8 cellular contexts compared by ENCODE assay signal in the genomic region with DNA sequence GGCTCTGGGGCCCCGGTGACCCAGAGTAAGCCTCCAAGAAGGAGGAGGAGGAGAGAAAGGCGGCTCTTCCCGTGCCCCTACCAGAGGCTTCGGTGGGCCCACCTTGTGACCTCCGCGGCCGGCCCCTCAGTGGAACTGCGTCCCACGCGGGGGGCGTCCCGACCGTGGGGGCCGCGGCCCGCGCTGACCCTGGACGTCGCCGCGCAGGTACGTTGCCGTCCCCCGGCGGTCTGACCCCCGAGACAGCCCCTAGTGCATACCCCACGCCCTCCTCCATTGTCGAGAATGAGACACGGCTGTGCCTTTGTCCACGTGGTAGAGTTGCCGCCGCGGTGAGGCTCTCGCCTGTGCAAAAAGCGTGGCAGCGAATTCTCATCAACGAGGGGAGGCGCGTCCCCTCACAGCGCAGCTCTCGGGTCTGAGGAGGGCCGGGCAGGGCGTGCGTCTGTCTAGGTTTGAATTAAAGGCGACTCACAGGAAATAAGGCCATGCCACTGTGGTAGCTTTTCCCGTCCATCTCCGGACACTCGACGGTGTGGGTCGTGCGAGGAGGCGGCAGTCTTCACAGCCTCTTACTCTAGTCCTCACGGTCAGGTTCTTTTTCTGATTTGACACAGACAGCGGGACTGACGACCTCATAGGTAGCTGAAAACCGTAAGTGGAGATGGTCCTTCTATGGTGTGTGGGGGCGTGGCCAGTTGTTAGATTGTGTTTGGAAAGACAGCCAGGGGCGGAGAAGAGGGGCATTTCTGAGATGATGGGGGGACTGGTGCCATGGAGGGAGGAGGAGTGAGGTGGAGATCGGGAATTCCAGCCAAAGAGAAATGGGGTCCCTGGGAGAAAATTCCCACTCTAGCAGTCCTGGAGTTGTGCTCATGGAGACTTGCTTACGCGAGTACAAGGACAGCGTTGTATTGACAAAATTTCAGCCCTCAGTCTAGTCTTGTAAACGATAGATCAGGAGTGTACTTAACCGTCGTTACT. TPM values are rescaled to one million over a fixed set of nuclear protein-coding genes. Genes with fewer than 3 reads are reported as not detected.
DNase-seq lines count a peak whose midpoint lies in the region; ATAC-seq and TF ChIP-seq lines count a peak whose summit lies in the region.

No MANE protein-coding gene starts in this region.

- intact Hi-C loops in HCT116 (cut with micrococcal nuclease) (loop anchor here (1.0 to 10.0 kb wide), 3 partner anchors 7 to 256 kb away; no protein-coding TSS in a partner anchor), mammary epithelial cell (cut with micrococcal nuclease) (loop anchor here (1.0 to 10.0 kb wide), 4 partner anchors 11 to 956 kb away; a partner anchor contains a TSS)

- 2% methylated on average over 45 of the region's 65 CpGs for WGBS in mammary epithelial cell (ENCODE audit: low coverage, missing lambda C conversion rate)

- TF ChIP-seq RAD21 in HCT116 (IDR thresholded peaks at IDR 0.05; ENCODE audit: low read depth) = no peak

- ATAC-seq in HCT116 = peak; percentile 12

- H3K9me3 ChIP-seq in HCT116 (ENCODE audit: control insufficient read depth in 1 of 2, insufficient read depth in 1 of 2, low read depth in 1 of 2, low read length in 2 of 2) (no peaks in the 10 kb centered on the region), mammary epithelial cell (replicated peaks; ENCODE audit: insufficient read depth, low read length) (no peaks in the 10 kb centered on the region)

- DNase-seq in HCT116 (ENCODE audit: low read depth, low spot score) (peak; percentile 47), MV-4-11 (lab: John Stamatoyannopoulos, UW) (peak; percentile 18), mammary epithelial cell (peak; percentile 67), kidney tubule cell (ENCODE audit: low spot score) (peak; percentile 58), NCI-H187 treated with DMSO at 0.1 percent for 48 hours (lab: John Stamatoyannopoulos, UW) (no peak)
- peak; percentile 68 to 69 for DNase-seq in stimulated activated CD4-positive, alpha-beta T cell treated with anti-CD3 and anti-CD28 coated beads, Interleukin-2, amount 100 ng/mL, for 24 hours

- H3K4me1 ChIP-seq in HCT116 (ENCODE audit: control insufficient read depth in 1 of 2, insufficient read depth in 2 of 2, low read length in 2 of 2) (peaks cover 15 to 25% of the 10 kb centered on the region in 2 experiments), mammary epithelial cell (ENCODE audit: insufficient read depth, low read length) (peaks cover 13% of the 10 kb centered on the region)

- dilution Hi-C loops in mammary epithelial cell (cut with HindIII; ENCODE audit: low sequenced_read_pairs) = no loop called here

- no peak for TF ChIP-seq POLR2A in HCT116 (IDR thresholded peaks at IDR 0.05; ENCODE audit: borderline replicate concordance, extremely low read depth, insufficient read depth, insufficient read length)

- H3K36me3 ChIP-seq in HCT116 (ENCODE audit: control insufficient read depth in 1 of 2, insufficient read depth in 2 of 2, low read length in 2 of 2) = peaks cover 7 to 25% of the 10 kb centered on the region in 2 experiments; a peak in 2 of 4 replicates
- peaks cover 9% of the 10 kb centered on the region for H3K36me3 ChIP-seq in mammary epithelial cell (ENCODE audit: insufficient read depth, low read length)

- H3K27ac ChIP-seq in HCT116 (ENCODE audit: low read depth, low read length) (peak overlapping the region; percentile 99), VCaP (peak overlapping the region; percentile 96), mammary epithelial cell (ENCODE audit: insufficient read depth, low read depth, low read length) (peak overlapping the region; percentile 81)

- no TSS peak for BruUV-seq in HCT116 (replicated peaks; lab: Mats Ljungman, UMichigan)
- no TSS peak for BruUV-seq in mammary epithelial cell (replicated peaks; lab: Mats Ljungman, UMichigan)

- peaks cover 6% of the 10 kb centered on the region; the same call in 1 of the 2 replicates for H4K20me1 ChIP-seq in HCT116 (ENCODE audit: insufficient read depth)
- no peaks in the 10 kb centered on the region for H4K20me1 ChIP-seq in mammary epithelial cell (ENCODE audit: insufficient read depth, low read length)

- H3K27me3 ChIP-seq in HCT116 (ENCODE audit: insufficient read depth, low read length) (no peaks in the 10 kb centered on the region), mammary epithelial cell (ENCODE audit: insufficient read depth, low read length) (no peaks in the 10 kb centered on the region)

- in situ Hi-C loops in mammary epithelial cell (cut with MboI; ENCODE audit: low sequenced_read_pairs in 2 of 2) = no loop called here

- peak overlapping the region; percentile 82 for H3K4me3 ChIP-seq in GM12875 (ENCODE audit: low read depth, low read length)
- peak overlapping the region; percentile 92 to 99 for H3K4me3 ChIP-seq in HCT116 (replicated peaks in 1 of 2; ENCODE audit: low read depth in 1 of 2, low read length in 2 of 2)
- peak overlapping the region; percentile 74 to 89 (median 78) for H3K4me3 ChIP-seq in mammary epithelial cell (replicated peaks in 1 of 3; ENCODE audit: insufficient read depth in 1 of 3, low read depth in 2 of 3, low read length in 3 of 3)

- TF ChIP-seq CTCF in GM12875 (IDR thresholded peaks at IDR 0.05; ENCODE audit: borderline replicate concordance, insufficient read depth, low read depth, low read length) (no peak), HCT116 (IDR thresholded peaks at IDR 0.05 in 2 of 3, conservative IDR thresholded peaks at IDR 0.05 in 1 of 3; ENCODE audit: borderline replicate concordance in 1 of 3, insufficient read depth in 1 of 3, low read depth in 2 of 3, low read length in 2 of 3) (no peak), VCaP (conservative IDR thresholded peaks at IDR 0.05) (no peak), mammary epithelial cell (conservative IDR thresholded peaks at IDR 0.05 in 1 of 2, IDR thresholded peaks at IDR 0.05 in 1 of 2; ENCODE audit: extremely low read depth in 1 of 2, insufficient read depth in 1 of 2, low read depth in 1 of 2, low read length in 2 of 2) (no peak)

- CTCF ChIA-PET in HCT116 (lab: Charles Lee) (interaction anchor here (1.3 to 3.0 kb wide), 4 partner anchors 11 to 660 kb away, joined by 3 to 25 read pairs (median 8); no protein-coding TSS in a partner anchor), mammary epithelial cell (lab: Charles Lee; ENCODE audit: low non-redundant PET) (interaction anchor here (0.5 to 1.5 kb wide), 3 partner anchors 10 to 150 kb away, joined by 3 to 10 read pairs (median 4); no protein-coding TSS in a partner anchor)

- peaks cover 56% of the 10 kb centered on the region for H3K79me2 ChIP-seq in HCT116 (ENCODE audit: insufficient read depth, low read length)
- peaks cover 59% of the 10 kb centered on the region for H3K79me2 ChIP-seq in mammary epithelial cell (ENCODE audit: insufficient read depth, low read length)

- RAD21 ChIA-PET in HCT116 (lab: Charles Lee; ENCODE audit: low non-redundant PET in 1 of 2, low total read pairs in 2 of 2, uncharacterized antibody in 2 of 2, unreplicated experiment in 2 of 2) = no interaction called here

- H3K9ac ChIP-seq in HCT116 (ENCODE audit: low read length) (peak overlapping the region; percentile 96), mammary epithelial cell (ENCODE audit: insufficient read depth, low read length) (peak overlapping the region; percentile 83)

- POLR2A ChIA-PET in HCT116 (lab: Charles Lee) = interaction anchor here (1.0 to 1.8 kb wide), 5 partner anchors 7 to 659 kb away, joined by 3 to 24 read pairs (median 3); no protein-coding TSS in a partner anchor

- H3K4me2 ChIP-seq in HCT116 (ENCODE audit: low read length) = peak overlapping the region; percentile 100
- H3K4me2 ChIP-seq in mammary epithelial cell (ENCODE audit: insufficient read depth, low read depth, low read length) = peak overlapping the region; percentile 71

- H2AFZ ChIP-seq in HCT116 (ENCODE audit: low read depth, low read length, poor library complexity, severe bottlenecking) = no peak overlapping the region
- peak overlapping the region; percentile 74 for H2AFZ ChIP-seq in mammary epithelial cell (ENCODE audit: low read depth, low read length)

- no peaks in the 10 kb centered on the region for H3K9me2 ChIP-seq in HCT116 (ENCODE audit: insufficient read depth)

TF ChIP-seq in HCT116, 20 proteins besides CTCF, POLR2A, EP300 and RAD21:
- TF ChIP-seq CBX3 (IDR thresholded peaks at IDR 0.05; ENCODE audit: low read depth) (no peak), ZNF274 (IDR thresholded peaks at IDR 0.05; ENCODE audit: low read depth, low read length) (no peak), SRF (IDR thresholded peaks at IDR 0.05; ENCODE audit: low read depth) (no peak), YY1 (IDR thresholded peaks at IDR 0.05; ENCODE audit: extremely low read depth, insufficient replicate concordance, low read depth, low read length) (no peak), SIN3A (IDR thresholded peaks at IDR 0.05; ENCODE audit: low read depth) (peak; percentile 49; the same call in 1 of the 2 replicates), CEBPB (IDR thresholded peaks at IDR 0.05; ENCODE audit: low read depth) (no peak), TCF7L2 (IDR thresholded peaks at IDR 0.05; ENCODE audit: borderline replicate concordance, extremely low read depth, insufficient read depth, insufficient read length) (no peak)
- TF ChIP-seq, protein P1, sequence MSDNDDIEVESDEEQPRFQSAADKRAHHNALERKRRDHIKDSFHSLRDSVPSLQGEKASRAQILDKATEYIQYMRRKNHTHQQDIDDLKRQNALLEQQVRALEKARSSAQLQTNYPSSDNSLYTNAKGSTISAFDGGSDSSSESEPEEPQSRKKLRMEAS (IDR thresholded peaks at IDR 0.05) = peak; percentile 70
TF ChIP-seq in HCT116: peak in this region for 2.

RNA-seq across cellular contexts. Expression of a gene that starts 0.6 kb away (rescaled TPM):
- 29.9 TPM for total RNA-seq in HCT116 (2021; ENCODE audit: unreplicated experiment)
- 27.1 and 27.5 TPM in 2 replicates for polyA plus RNA-seq in HCT116 (2012)
- 10 to 100 TPM; 22.0 to 28.5 TPM for total RNA-seq in mammary epithelial cell
- 39.2 TPM for polyA plus RNA-seq in mammary epithelial cell
- 12.5 TPM for polyA minus RNA-seq in mammary epithelial cell

RNA-seq across cellular contexts. Expression of a gene that starts 10.8 kb away (rescaled TPM):
- total RNA-seq in HCT116 (2021; ENCODE audit: unreplicated experiment) (10.4 TPM), mammary epithelial cell (10 to 100 TPM; 13.2 to 15.8 TPM)
- polyA plus RNA-seq in HCT116 (2012) = 15.8 and 17.9 TPM in 2 replicates
- polyA plus RNA-seq in mammary epithelial cell = 11.5 TPM
- 2.6 TPM for polyA minus RNA-seq in mammary epithelial cell
